ENCODE assay signal across 8 cellular contexts in genomic region chr11:77474509-77475070, GRCh38. TPM values are rescaled to one million over a fixed set of nuclear protein-coding genes. Genes with fewer than 3 reads are reported as not detected.
DNase-seq lines count a peak whose midpoint lies in the region; ATAC-seq and TF ChIP-seq lines count a peak whose summit lies in the region.

No MANE protein-coding gene starts in this region.

- H3K27ac ChIP-seq in liver (ENCODE audit: low read depth in 1 of 2, low read length in 2 of 2): peak overlapping the region; percentile 72 to 94
- H3K27ac ChIP-seq in thoracic aorta: no peak overlapping the region

- peak overlapping the region; percentile 84 for H3K27ac Mint-ChIP-seq in activated T-cell treated with anti-CD3 and anti-CD28 coated beads, Interleukin-2, amount 50 U/mL, for 24 hours

- ATAC-seq in thoracic aorta (ENCODE audit: insufficient number of reproducible peaks, low FRiP score, low read depth) (no peak), GM19023 (IDR thresholded peaks at IDR 0.05; ENCODE audit: unreplicated experiment) (no peak)

- TF ChIP-seq RAD21 in liver (IDR thresholded peaks at IDR 0.05): no peak

- DNase-seq in activated T-cell treated with anti-CD3 and anti-CD28 coated beads, Interleukin-2, amount 50 U/mL, for 24 hours: no peak
- no peak for DNase-seq in activated T-cell treated with anti-CD3 and anti-CD28 coated beads, Interleukin-2, amount 50 U/mL, for 48 hours
- DNase-seq in astrocyte of the cerebellum (ENCODE audit: low read depth) (no peak), thoracic aorta (ENCODE audit: low spot score) (no peak), HUDEP-2 (lab: John Stamatoyannopoulos, UW; ENCODE audit: unreplicated experiment in 76 of 76) (no peak), globus pallidus (ENCODE audit: low spot score) (no peak)

- H3K9me3 ChIP-seq in liver (ENCODE audit: control insufficient read depth in 4 of 4, low read length in 3 of 4) (no peaks in the 10 kb centered on the region), thoracic aorta (no peaks in the 10 kb centered on the region)

- H3K27me3 Mint-ChIP-seq in activated T-cell treated with anti-CD3 and anti-CD28 coated beads, Interleukin-2, amount 50 U/mL, for 24 hours: peaks cover 20% of the 10 kb centered on the region

- in situ Hi-C loops in astrocyte of the cerebellum (cut with HindIII; ENCODE audit: low sequenced_read_pairs): loop anchor here (5.0 kb wide), 1 partner anchor 98 kb away; no protein-coding TSS in a partner anchor

- H3K36me3 ChIP-seq in liver (ENCODE audit: control insufficient read depth in 4 of 4, insufficient read depth in 3 of 4, low read depth in 1 of 4, low read length in 3 of 4) (no peaks in the 10 kb centered on the region), thoracic aorta (no peaks in the 10 kb centered on the region)

- peak overlapping the region; percentile 52 to 91 for H3K9ac ChIP-seq in liver (ENCODE audit: low read depth in 1 of 2, low read length in 2 of 2)

- H3K4me3 Mint-ChIP-seq in activated T-cell treated with anti-CD3 and anti-CD28 coated beads, Interleukin-2, amount 50 U/mL, for 24 hours: peak overlapping the region; percentile 79

- no peaks in the 10 kb centered on the region for H3K27me3 ChIP-seq in liver (ENCODE audit: control insufficient read depth in 4 of 4, insufficient read depth in 4 of 4, low read length in 3 of 4)
- H3K27me3 ChIP-seq in thoracic aorta (replicated peaks; ENCODE audit: insufficient read depth): no peaks in the 10 kb centered on the region

- H3K4me3 ChIP-seq in astrocyte of the cerebellum (ENCODE audit: low read depth, low read length) (peak overlapping the region; percentile 65), liver (ENCODE audit: low read depth in 1 of 3, low read length in 3 of 3) (peak overlapping the region; percentile 47 to 91 (median 79)), thoracic aorta (peak overlapping the region; percentile 86)

- H3K4me1 ChIP-seq in liver (ENCODE audit: control insufficient read depth in 4 of 4, insufficient read depth in 4 of 4, low read length in 3 of 4): peaks cover 2 to 21% (median 10%) of the 10 kb centered on the region in 4 donors
- peaks cover 0 to 8% of the 10 kb centered on the region in 2 donors for H3K4me1 ChIP-seq in thoracic aorta (ENCODE audit: control insufficient read depth in 1 of 2, low read depth in 2 of 2)

- TF ChIP-seq CTCF in astrocyte of the cerebellum (IDR thresholded peaks at IDR 0.05; ENCODE audit: low read depth, low read length, missing control alignments) (no peak), liver (IDR thresholded peaks at IDR 0.05; ENCODE audit: low read depth, low read length, missing input control) (no peak), thoracic aorta (IDR thresholded peaks at IDR 0.05) (no peak)

- no peaks in the 10 kb centered on the region for H3K9me3 Mint-ChIP-seq in activated T-cell treated with anti-CD3 and anti-CD28 coated beads, Interleukin-2, amount 50 U/mL, for 24 hours

- 16% methylated on average over 17 of the region's 17 CpGs for WGBS in liver

- no peaks in the 10 kb centered on the region for H3K36me3 Mint-ChIP-seq in activated T-cell treated with anti-CD3 and anti-CD28 coated beads, Interleukin-2, amount 50 U/mL, for 24 hours (ENCODE audit: low read depth)

- peaks cover 12% of the 10 kb centered on the region for H3K4me1 Mint-ChIP-seq in activated T-cell treated with anti-CD3 and anti-CD28 coated beads, Interleukin-2, amount 50 U/mL, for 24 hours (ENCODE audit: low read depth)

TF ChIP-seq in liver, 16 proteins besides CTCF, POLR2A, EP300 and RAD21:
- TF ChIP-seq RXRA (IDR thresholded peaks at IDR 0.05): no peak
- peak; percentile 20 for TF ChIP-seq SP1 (IDR thresholded peaks at IDR 0.05)

RNA-seq across cellular contexts. Expression of gene PAK1, which starts 0.7 kb away (rescaled TPM):
- total RNA-seq in liver (10 to 100 TPM in 1 of 2 donors, 1 to 10 TPM in 1; 9.4 to 24.9 TPM), thoracic aorta (10 to 100 TPM; 29.4 to 48.3 TPM)
- polyA plus RNA-seq in liver: 1 to 10 TPM; 3.6 to 5.5 TPM

Comparison
In these comparisons a context has a peak if more than half of its experiments do, and no peak if none do; other contexts are left out.
1. H3K27ac ChIP-seq: peak in liver (2 of 2); none in thoracic aorta (0 of 2).
2. Peak in every context shown above with its lines, with median percentiles within 50 percentile points of each other: H3K4me3 ChIP-seq.